ENCODE assay signal across 8 cellular contexts in genomic region chr5:151164687-151165392, GRCh38. TPM values are rescaled to one million over a fixed set of nuclear protein-coding genes. Genes with fewer than 3 reads are reported as not detected.
DNase-seq lines count a peak whose midpoint lies in the region; ATAC-seq and TF ChIP-seq lines count a peak whose summit lies in the region.

No MANE protein-coding gene starts in this region.

- no peak overlapping the region for H3K27ac ChIP-seq in colonic mucosa
- no peak overlapping the region for H3K27ac ChIP-seq in right lobe of liver

- POLR2A ChIA-PET in activated CD4-positive, alpha-beta T cell treated with anti-CD3 and anti-CD28 coated beads for 36 hours (lab: Charles Lee): interaction anchor here (0.9 to 1.7 kb wide), 2 partner anchors 39 to 143 kb away, joined by 4 to 10 read pairs; no protein-coding TSS in a partner anchor

- H3K27me3 Mint-ChIP-seq in activated CD4-positive, alpha-beta T cell treated with anti-CD3 and anti-CD28 coated beads for 36 hours: no peaks in the 10 kb centered on the region

- CTCF ChIA-PET in activated CD4-positive, alpha-beta T cell treated with anti-CD3 and anti-CD28 coated beads for 36 hours (lab: Charles Lee): interaction anchor here (0.7 to 14.6 kb wide), 55 partner anchors 10 to 364 kb away, joined by 3 to 685 read pairs (median 5); partner anchors contain the start of genes CCDC69 and TNIP1

- TF ChIP-seq CTCF in AG09319 (IDR thresholded peaks at IDR 0.05; ENCODE audit: low read depth, low read length) (peak; percentile 96), colonic mucosa (IDR thresholded peaks at IDR 0.05) (peak; percentile 91), right lobe of liver (IDR thresholded peaks at IDR 0.05) (peak; percentile 92 to 96 (median 93))

- H3K9ac ChIP-seq in colonic mucosa (ENCODE audit: low read depth in 2 of 2, low read length in 2 of 2): no peak overlapping the region

- no peaks in the 10 kb centered on the region for H3K27me3 ChIP-seq in colonic mucosa
- no peaks in the 10 kb centered on the region for H3K27me3 ChIP-seq in right lobe of liver

- H3K9me3 ChIP-seq in colonic mucosa (no peaks in the 10 kb centered on the region), right lobe of liver (no peaks in the 10 kb centered on the region)

- 24% methylated on average over 8 of the region's 8 CpGs for WGBS in right lobe of liver (ENCODE audit: insufficient coverage, low coverage, low lambda C conversion rate, missing lambda C conversion rate)

- H3K4me1 ChIP-seq in colonic mucosa (no peaks in the 10 kb centered on the region), right lobe of liver (peaks cover 0 to 5% (median 0%) of the 10 kb centered on the region in 4 donors)

- peaks cover 14% of the 10 kb centered on the region for H3K4me1 Mint-ChIP-seq in activated CD4-positive, alpha-beta T cell treated with anti-CD3 and anti-CD28 coated beads for 36 hours

- H3K4me3 ChIP-seq in colonic mucosa (no peak overlapping the region), right lobe of liver (no peak overlapping the region)

- DNase-seq in AG09319 (ENCODE audit: extremely low read depth, low read depth) (no peak), NCI-H345 (lab: John Stamatoyannopoulos, UW) (peak; percentile 82), colonic mucosa (peak; percentile 82), right lobe of liver (peak in 2 of 3 donors; percentile 57 to 80)
- peak; percentile 88 for DNase-seq in activated CD4-positive, alpha-beta T cell treated with anti-CD3 and anti-CD28 coated beads for 36 hours
- DNase-seq in stimulated activated CD4-positive, alpha-beta T cell treated with anti-CD3 and anti-CD28 coated beads, TNF-alpha, amount 100 ng/mL, for 48 hours (ENCODE audit: low read depth in 3 of 3): peak in 2 of 3 donors; percentile 54 to 66

- peak; percentile 87 for ATAC-seq in GM18867 (IDR thresholded peaks at IDR 0.05; ENCODE audit: unreplicated experiment)
- ATAC-seq in HG03097 (IDR thresholded peaks at IDR 0.05; ENCODE audit: low FRiP score, unreplicated experiment): peak; percentile 87
- ATAC-seq in activated CD4-positive, alpha-beta T cell treated with anti-CD3 and anti-CD28 coated beads for 36 hours: peak; percentile 98
- ATAC-seq in right lobe of liver: peak; percentile 93 to 98 (median 98)

- no peak overlapping the region for H3K4me3 Mint-ChIP-seq in activated CD4-positive, alpha-beta T cell treated with anti-CD3 and anti-CD28 coated beads for 36 hours

- no peak overlapping the region for H3K27ac Mint-ChIP-seq in activated CD4-positive, alpha-beta T cell treated with anti-CD3 and anti-CD28 coated beads for 36 hours

- intact Hi-C loops in activated CD4-positive, alpha-beta T cell treated with anti-CD3 and anti-CD28 coated beads for 36 hours (cut with DNase I, micrococcal nuclease): loop anchor here (1.0 to 5.0 kb wide), 7 partner anchors 39 to 604 kb away; partner anchors contain the start of gene IRGM (in 1 of the 2)
- intact Hi-C loops in colonic mucosa (cut with DNase I): loop anchor here (5.0 kb wide), 2 partner anchors 113 to 163 kb away; no protein-coding TSS in a partner anchor
- intact Hi-C loops in right lobe of liver (cut with DNase I): loop anchor here (5.0 to 10.0 kb wide), 5 partner anchors 33 to 113 kb away; no protein-coding TSS in a partner anchor

- H3K36me3 ChIP-seq in colonic mucosa (no peaks in the 10 kb centered on the region), right lobe of liver (no peaks in the 10 kb centered on the region)

- H3K9me3 Mint-ChIP-seq in activated CD4-positive, alpha-beta T cell treated with anti-CD3 and anti-CD28 coated beads for 36 hours (ENCODE audit: low read depth): no peaks in the 10 kb centered on the region

- no peaks in the 10 kb centered on the region for H3K36me3 Mint-ChIP-seq in activated CD4-positive, alpha-beta T cell treated with anti-CD3 and anti-CD28 coated beads for 36 hours (ENCODE audit: low read depth)

- no peak for TF ChIP-seq POLR2A in right lobe of liver (IDR thresholded peaks at IDR 0.05)

RNA-seq across cellular contexts. Expression of gene ANXA6, which starts 7.3 kb away (rescaled TPM):
- 100 to 1,000 TPM; 322 to 332 TPM for total RNA-seq in activated CD4-positive, alpha-beta T cell treated with anti-CD3 and anti-CD28 coated beads for 36 hours
- total RNA-seq in colonic mucosa: 10 to 100 TPM; 21.2 to 39.8 TPM
- 100 to 1,000 TPM; 143 to 236 (median 165) TPM for total RNA-seq in right lobe of liver

RNA-seq across cellular contexts. Expression of gene CCDC69, which starts 59.1 kb away (rescaled TPM):
- 10 to 100 TPM; 24.8 to 26.9 TPM for total RNA-seq in activated CD4-positive, alpha-beta T cell treated with anti-CD3 and anti-CD28 coated beads for 36 hours
- 10 to 100 TPM in 1 of 2 donors, 1 to 10 TPM in 1; 4.2 to 23.8 TPM for total RNA-seq in colonic mucosa
- total RNA-seq in right lobe of liver: 10 to 100 TPM; 11.8 to 30.9 (median 22.9) TPM
